ENCODE assay signal across 8 cellular contexts in genomic region chr11:62599069-62599696, GRCh38. TPM values are rescaled to one million over a fixed set of nuclear protein-coding genes. Genes with fewer than 3 reads are reported as not detected.
DNase-seq lines count a peak whose midpoint lies in the region; ATAC-seq and TF ChIP-seq lines count a peak whose summit lies in the region.

No MANE protein-coding gene starts in this region.

- no peak for TF ChIP-seq POLR2A in heart left ventricle (IDR thresholded peaks at IDR 0.05)
- peak in 1 of 4 donors; percentile 9 for TF ChIP-seq POLR2A in upper lobe of left lung (IDR thresholded peaks at IDR 0.05)

- H3K4me3 Mint-ChIP-seq in progenitor cell of endocrine pancreas (ENCODE audit: low read depth): peak overlapping the region; percentile 90

- DNase-seq in GM03348 (ENCODE audit: low spot score) (peak; percentile 98), NCI-H128 (lab: John Stamatoyannopoulos, UW; ENCODE audit: unreplicated experiment) (peak; percentile 79), T follicular helper cell (ENCODE audit: low read depth) (peak; percentile 95), adipocyte (ENCODE audit: low read depth) (peak; percentile 97), heart left ventricle (peak; percentile 93 to 97 (median 97)), progenitor cell of endocrine pancreas (ENCODE audit: low spot score, unreplicated experiment) (peak; percentile 45), upper lobe of left lung (peak in 1 of 2 donors; percentile 91)

- ATAC-seq in HG02610 (IDR thresholded peaks at IDR 0.05; ENCODE audit: unreplicated experiment) (peak; percentile 63), heart left ventricle (peak; percentile 67 to 85 (median 82)), upper lobe of left lung (ENCODE audit: low FRiP score in 2 of 2) (peak; percentile 82 to 88)

- TF ChIP-seq CTCF in heart left ventricle (IDR thresholded peaks at IDR 0.05) (no peak), progenitor cell of endocrine pancreas (IDR thresholded peaks at IDR 0.05; ENCODE audit: unreplicated experiment) (no peak), upper lobe of left lung (IDR thresholded peaks at IDR 0.05) (no peak)

- peak overlapping the region; percentile 98 for H3K4me3 ChIP-seq in adipocyte (ENCODE audit: low read length)
- H3K4me3 ChIP-seq in heart left ventricle: peak overlapping the region in 10 of 12 donors; percentile 11 to 100 (median 90)
- peak overlapping the region in 2 of 4 donors; percentile 76 to 85 for H3K4me3 ChIP-seq in upper lobe of left lung

- H3K9me3 ChIP-seq in adipocyte (ENCODE audit: control insufficient read depth, low read length): no peaks in the 10 kb centered on the region
- H3K9me3 ChIP-seq in heart left ventricle: no peaks in the 10 kb centered on the region
- H3K9me3 ChIP-seq in upper lobe of left lung: no peaks in the 10 kb centered on the region

- peak overlapping the region; percentile 97 for H3K9ac ChIP-seq in adipocyte (ENCODE audit: low read length)

- H3K27me3 Mint-ChIP-seq in progenitor cell of endocrine pancreas: peaks cover 19% of the 10 kb centered on the region

- H3K36me3 ChIP-seq in adipocyte (ENCODE audit: control insufficient read depth, insufficient read depth, low read length, severe bottlenecking) (peaks cover 48% of the 10 kb centered on the region), heart left ventricle (peaks cover 0 to 62% (median 44%) of the 10 kb centered on the region in 9 donors), upper lobe of left lung (peaks cover 21 to 54% (median 45%) of the 10 kb centered on the region in 4 donors)

- H3K27me3 ChIP-seq in adipocyte (replicated peaks; ENCODE audit: control insufficient read depth, insufficient read depth, low read length) (no peaks in the 10 kb centered on the region), heart left ventricle (no peaks in the 10 kb centered on the region), upper lobe of left lung (no peaks in the 10 kb centered on the region)

- intact Hi-C loops in heart left ventricle (cut with DNase I): loop anchor here in 2 of 10 donors (2.0 to 10.0 kb wide), 2 partner anchors 52 to 96 kb away; partner anchors contain the start of gene AHNAK (in 1 of the 2)

- 33 to 38% (median 37%) methylated on average over 7 of the region's 7 CpGs for WGBS in heart left ventricle, 4 donors
- 40 to 74% methylated on average over 3 to 7 of the region's 7 CpGs for WGBS in upper lobe of left lung, 2 donors

- H3K27ac ChIP-seq in heart left ventricle (peak overlapping the region in 11 of 12 donors; percentile 55 to 100 (median 98)), upper lobe of left lung (peak overlapping the region; percentile 45 to 100 (median 76))

- H3K4me1 ChIP-seq in adipocyte (ENCODE audit: control insufficient read depth, insufficient read depth, low read length): peaks cover 40% of the 10 kb centered on the region
- peaks cover 4 to 41% (median 32%) of the 10 kb centered on the region in 12 donors for H3K4me1 ChIP-seq in heart left ventricle
- H3K4me1 ChIP-seq in upper lobe of left lung: peaks cover 32 to 44% (median 36%) of the 10 kb centered on the region in 4 donors

- H3K27ac Mint-ChIP-seq in progenitor cell of endocrine pancreas: peak overlapping the region; percentile 88

- H3K9me3 Mint-ChIP-seq in progenitor cell of endocrine pancreas (ENCODE audit: low read depth): no peaks in the 10 kb centered on the region

- no peak for TF ChIP-seq EP300 in upper lobe of left lung (IDR thresholded peaks at IDR 0.05)

- H3K4me1 Mint-ChIP-seq in progenitor cell of endocrine pancreas (ENCODE audit: low read depth): peaks cover 27% of the 10 kb centered on the region

- H3K36me3 Mint-ChIP-seq in progenitor cell of endocrine pancreas (ENCODE audit: insufficient read depth): peaks cover 35% of the 10 kb centered on the region

RNA-seq across cellular contexts. Expression of gene MTA2, which starts 2.5 kb away (rescaled TPM):
- 10 to 100 TPM; 24.1 to 55.3 (median 33.7) TPM for total RNA-seq in heart left ventricle
- 10 to 100 TPM; 18.4 to 40.3 TPM for polyA plus RNA-seq in heart left ventricle
- 134 and 140 TPM in 2 replicates for total RNA-seq in progenitor cell of endocrine pancreas
- 10 to 100 TPM; 57.6 to 88.0 (median 69.8) TPM for total RNA-seq in upper lobe of left lung

RNA-seq across cellular contexts. Expression of gene TUT1, which starts 7.9 kb away (rescaled TPM):
- total RNA-seq in heart left ventricle (10 to 100 TPM in 7 of 9 donors, 1 to 10 TPM in 2; 6.3 to 16.3 (median 11.3) TPM), progenitor cell of endocrine pancreas (23.1 and 26.0 TPM in 2 replicates), upper lobe of left lung (10 to 100 TPM in 3 of 6 donors, 1 to 10 TPM in 3; 5.3 to 25.4 (median 11.7) TPM)
- 10 to 100 TPM in 1 of 2 donors, 1 to 10 TPM in 1; 8.5 to 12.2 TPM for polyA plus RNA-seq in heart left ventricle

RNA-seq across cellular contexts. Expression of gene EML3, which starts 13.4 kb away (rescaled TPM):
- total RNA-seq in heart left ventricle (10 to 100 TPM in 8 of 9 donors, 1 to 10 TPM in 1; 8.8 to 40.9 (median 16.2) TPM), progenitor cell of endocrine pancreas (42.7 and 47.0 TPM in 2 replicates), upper lobe of left lung (100 to 1,000 TPM in 1 of 6 donors, 10 to 100 TPM in 5; 31.0 to 148 (median 71.0) TPM)
- polyA plus RNA-seq in heart left ventricle: 10 to 100 TPM; 14.7 to 15.3 TPM

RNA-seq across cellular contexts. Expression of gene ROM1, which starts 13.9 kb away (rescaled TPM):
- total RNA-seq in heart left ventricle: 1 to 10 TPM; 1.5 to 5.8 (median 2.1) TPM
- polyA plus RNA-seq in heart left ventricle: 1 to 10 TPM; 2.9 to 5.3 TPM
- 0.62 and 0.86 TPM in 2 replicates for total RNA-seq in progenitor cell of endocrine pancreas
- total RNA-seq in upper lobe of left lung: 1 to 10 TPM; 3.1 to 9.2 (median 5.2) TPM

RNA-seq across cellular contexts. Expression of gene B3GAT3, which starts 22.6 kb away (rescaled TPM):
- total RNA-seq in heart left ventricle (10 to 100 TPM in 7 of 9 donors, 1 to 10 TPM in 2; 9.2 to 20.5 (median 12.3) TPM), progenitor cell of endocrine pancreas (43.4 and 48.9 TPM in 2 replicates), upper lobe of left lung (10 to 100 TPM; 21.3 to 43.9 (median 37.9) TPM)
- 10 to 100 TPM; 19.1 to 38.1 TPM for polyA plus RNA-seq in heart left ventricle
